Comparison of ENCODE assay signal across 17 cellular contexts in genomic region chr4:39323836-39324235, GRCh38. TPM values are rescaled to one million over a fixed set of nuclear protein-coding genes. Genes with fewer than 3 reads are reported as not detected.
DNase-seq lines count a peak whose midpoint lies in the region; ATAC-seq, FAIRE-seq and TF ChIP-seq lines count a peak whose summit lies in the region.
"Had no signal": no experiment of that assay in that cellular context is flagged by ENCODE, and none has a peak within 500 bp of the region (broad histone marks: within the 10 kb centered on the region; RNA-seq: fewer than 3 reads in every experiment).

No MANE protein-coding gene starts in this region.

- H3K4me1 ChIP-seq in A549 (peaks cover 46% of the 10 kb centered on the region), rectal smooth muscle tissue (ENCODE audit: control insufficient read depth, insufficient read depth, low read length) (no peaks in the 10 kb centered on the region)

- no peak for TF ChIP-seq POLR2A in A549 (IDR thresholded peaks at IDR 0.05; ENCODE audit: low read length)

- no peak overlapping the region for H3K9ac ChIP-seq in rectal smooth muscle tissue (ENCODE audit: low read length)
- H3K9ac ChIP-seq: KMS-11 had no signal

- CTCF ChIA-PET in A549 (lab: Yijun Ruan, JAX): interaction anchor here (1.5 kb wide), 1 partner anchor 13 kb away, joined by 3 read pairs; no protein-coding TSS in a partner anchor

- 95% methylated on average over 1 of the region's 1 CpG for WGBS in A549 (ENCODE audit: missing lambda C conversion rate)

- no peak for ATAC-seq in A549
- ATAC-seq in GM21367 (IDR thresholded peaks at IDR 0.05; ENCODE audit: unreplicated experiment): no peak
- ATAC-seq: PC-3 had no signal

- H3K27me3 ChIP-seq in rectal smooth muscle tissue (ENCODE audit: control insufficient read depth, insufficient read depth, low read length): no peaks in the 10 kb centered on the region

- peaks cover 4% of the 10 kb centered on the region for H3K36me3 ChIP-seq in rectal smooth muscle tissue (ENCODE audit: control insufficient read depth, insufficient read depth, low read length)

- peak overlapping the region in 1 of 2 experiments; percentile 59; a peak in 1 of 6 replicates for H3K27ac ChIP-seq in A549
- peak overlapping the region; percentile 89 for H3K27ac ChIP-seq in caudate nucleus (ENCODE audit: low read depth, low read length)
- H3K27ac ChIP-seq in rectal smooth muscle tissue (ENCODE audit: low read depth, low read length): peak overlapping the region; percentile 26
- H3K27ac ChIP-seq: KMS-11 had no signal

- POLR2A ChIA-PET in A549 (lab: Yijun Ruan, JAX): no interaction called here

- no peaks in the 10 kb centered on the region for H3K9me3 ChIP-seq in A549
- H3K9me3 ChIP-seq: Caco-2 had no signal

- FAIRE-seq in A549 (lab: Jason Lieb, UNC): no peak
- FAIRE-seq: GM12892 had no signal

- TF ChIP-seq CTCF in A549 (IDR thresholded peaks at IDR 0.05) (no peak), fibroblast of villous mesenchyme (IDR thresholded peaks at IDR 0.05; ENCODE audit: insufficient read depth, low read depth, low read length) (no peak)

- TF ChIP-seq RAD21 in A549 (conservative IDR thresholded peaks at IDR 0.05 in 1 of 2, IDR thresholded peaks at IDR 0.05 in 1 of 2): no peak

- H3K4me3 ChIP-seq in A549 (no peak overlapping the region), fibroblast of villous mesenchyme (ENCODE audit: low read depth, low read length) (no peak overlapping the region), rectal smooth muscle tissue (ENCODE audit: low read length) (no peak overlapping the region)

- peak overlapping the region; percentile 54; the same call in 1 of the 3 replicates for H3K4me2 ChIP-seq in A549
- H3K4me2 ChIP-seq: KMS-11 had no signal

- no peak for DNase-seq in A549 (ENCODE audit: low read depth in 1 of 2, low spot score in 1 of 2)
- no peak for DNase-seq in caudate nucleus (lab: John Stamatoyannopoulos, UW)
- peak; percentile 16 for DNase-seq in fibroblast of villous mesenchyme (ENCODE audit: low read depth)
- no peak for DNase-seq in activated CD4-positive, CD25-positive, alpha-beta regulatory T cell treated with anti-CD3 and anti-CD28 coated beads, Interleukin-2, amount 50 U/mL, for 72 hours
- no peak for DNase-seq in NCI-H345 (lab: John Stamatoyannopoulos, UW)
- DNase-seq in NOMO-1 (lab: John Stamatoyannopoulos, UW; ENCODE audit: unreplicated experiment in 2 of 2): no peak
- DNase-seq: Caco-2, DMS53, HFFc6, NCI-H1105, NCI-H1694 treated with DMSO at 0.1 percent for 48 hours, NCI-H446, PC-3 had no signal

- TF ChIP-seq EP300 in A549 (IDR thresholded peaks at IDR 0.05): no peak

TF ChIP-seq in A549, 52 proteins besides CTCF, POLR2A, EP300 and RAD21:
- TF ChIP-seq FOXS1 (CRISPR knock-in tag; IDR thresholded peaks at IDR 0.05): no peak
- TF ChIP-seq CHD4 (IDR thresholded peaks at IDR 0.05; ENCODE audit: borderline replicate concordance): no peak
- TF ChIP-seq PHF8 (IDR thresholded peaks at IDR 0.05; ENCODE audit: borderline replicate concordance, low read depth): no peak
- no peak for TF ChIP-seq ELK1 (IDR thresholded peaks at IDR 0.05; ENCODE audit: low read depth, low read length)
- no peak for TF ChIP-seq TFCP2L1 (CRISPR knock-in tag; IDR thresholded peaks at IDR 0.05)
- no peak for TF ChIP-seq ATOH8 (CRISPR knock-in tag; IDR thresholded peaks at IDR 0.05; ENCODE audit: low read depth)
- TF ChIP-seq NR3C1 (IDR thresholded peaks at IDR 0.05): no peak
TF ChIP-seq in A549: peak in this region for 0.

RNA-seq across cellular contexts. Expression of gene RFC1, which starts 42.3 kb away (rescaled TPM):
- 33.2 and 46.5 TPM in 2 replicates for polyA plus RNA-seq in A549 (2011; rRNA removed)
- polyA plus RNA-seq in A549 (2012; cell fraction: cytosol; rRNA removed): 9.8 and 10.0 TPM in 2 replicates
- 6.6 and 9.0 TPM in 2 replicates for polyA plus RNA-seq in A549 (2012; cell fraction: nucleus; rRNA removed)
- polyA plus RNA-seq in A549 (2017; fragmentation: RNase III; extraction: RNeasy Plus Mini Kit Qiagen cat#74134 plus additional on column Dnase treatment): 24.5 to 28.1 TPM (median 25.5 TPM) in 3 replicates
- 25.5 and 27.7 TPM in 2 replicates for polyA minus RNA-seq in A549 (2011; rRNA and poly(A)+ RNA removed)
- 55.3 and 56.0 TPM in 2 replicates for total RNA-seq in fibroblast of villous mesenchyme
